ENCODE assay signal across 8 cellular contexts in genomic region chr1:223748773-223749733, GRCh38. TPM values are rescaled to one million over a fixed set of nuclear protein-coding genes. Genes with fewer than 3 reads are reported as not detected.
DNase-seq lines count a peak whose midpoint lies in the region; ATAC-seq and TF ChIP-seq lines count a peak whose summit lies in the region.

No MANE protein-coding gene starts in this region.

- CTCF ChIA-PET in BJ (lab: Yijun Ruan, JAX) = interaction anchor here (0.6 to 4.6 kb wide), 25 partner anchors 8 to 1880 kb away, joined by 3 to 69 read pairs (median 6); partner anchors contain the start of gene CAPN2

- intact Hi-C loops in left colon (cut with DNase I, micrococcal nuclease) = loop anchor here (5.0 kb wide), 2 partner anchors 37 to 52 kb away; partner anchors contain the start of gene CAPN2 (in 2 of the 2)

- DNase-seq in BJ (ENCODE audit: low read depth) = no peak
- peak; percentile 20 for DNase-seq in Jurkat, Clone E6-1 (ENCODE audit: low read depth, low spot score)
- peak; percentile 59 to 66 for DNase-seq in activated CD4-positive, alpha-beta T cell treated with anti-CD3 and anti-CD28 coated beads for 4 hours
- peak; percentile 48 to 73 for DNase-seq in left colon
- peak; percentile 53 to 65 for DNase-seq in stimulated activated CD4-positive, alpha-beta T cell treated with anti-CD3 and anti-CD28 coated beads, Interleukin-1b, Interleukin-23, amount 100 ng/mL, for 4 hours (ENCODE audit: low read depth in 2 of 2)
- DNase-seq in NCI-H226 = no peak

- ATAC-seq in GM19455 (IDR thresholded peaks at IDR 0.05; ENCODE audit: unreplicated experiment) (peak; percentile 50), left colon (peak; percentile 80)

- peak overlapping the region; percentile 56 for H3K27ac ChIP-seq in cingulate gyrus (ENCODE audit: low read depth, low read length)

- peak; percentile 78 for TF ChIP-seq CTCF in BJ (IDR thresholded peaks at IDR 0.05; ENCODE audit: insufficient read depth, low read depth, low read length)

- peak overlapping the region; percentile 12; the same call in 1 of the 2 replicates for H3K4me3 ChIP-seq in BJ (ENCODE audit: low read depth, low read length)
- H3K4me3 ChIP-seq in Jurkat, Clone E6-1 (ENCODE audit: low read length) = peak overlapping the region; percentile 50

- POLR2A ChIA-PET in BJ (lab: Charles Lee) = interaction anchor here (0.7 kb wide), 1 partner anchor 41 kb away, joined by 6 read pairs; no protein-coding TSS in a partner anchor

- H3K36me3 ChIP-seq in BJ (ENCODE audit: control insufficient read depth, insufficient read depth, low read length) = peaks cover 53% of the 10 kb centered on the region

- H3K27me3 ChIP-seq in BJ (ENCODE audit: control insufficient read depth, insufficient read depth, low read length) = no peaks in the 10 kb centered on the region

RNA-seq across cellular contexts. Expression of gene CAPN2, which starts 36.7 kb away (rescaled TPM):
- polyA plus RNA-seq in BJ (2011; rRNA removed) = 219 and 222 TPM in 2 replicates
- polyA minus RNA-seq in BJ (2011; rRNA and poly(A)+ RNA removed) = 118 and 125 TPM in 2 replicates
- polyA plus RNA-seq in Jurkat, Clone E6-1 (2012; ENCODE audit: insufficient read depth, insufficient read length) = not detected
- 100 to 1,000 TPM; 301 to 355 TPM for total RNA-seq in left colon

Comparison
In these comparisons a context has a peak if more than half of its experiments do, and no peak if none do; other contexts are left out.
1. DNase-seq: peak in Jurkat, Clone E6-1 (single experiment), activated CD4-positive, alpha-beta T cell treated with anti-CD3 and anti-CD28 coated beads for 4 hours (2 of 2), left colon (2 of 2) and stimulated activated CD4-positive, alpha-beta T cell treated with anti-CD3 and anti-CD28 coated beads, Interleukin-1b, Interleukin-23, amount 100 ng/mL, for 4 hours (2 of 2); none in BJ (single experiment) and NCI-H226 (single experiment).